Comparison of ENCODE assay signal across 8 cellular contexts in genomic region chr6:46653439-46653942, GRCh38. TPM values are rescaled to one million over a fixed set of nuclear protein-coding genes. Genes with fewer than 3 reads are reported as not detected.
DNase-seq lines count a peak whose midpoint lies in the region; ATAC-seq lines count a peak whose summit lies in the region.

No MANE protein-coding gene starts in this region.

- CTCF ChIA-PET in activated CD4-positive, alpha-beta memory T cell treated with anti-CD3 and anti-CD28 coated beads for 36 hours (lab: Charles Lee) = no interaction called here

- H3K27ac ChIP-seq in iPS-18a (ENCODE audit: low read length) = no peak overlapping the region

- H3K9me3 Mint-ChIP-seq in activated CD4-positive, alpha-beta memory T cell treated with anti-CD3 and anti-CD28 coated beads for 36 hours = no peaks in the 10 kb centered on the region
- no peaks in the 10 kb centered on the region for H3K9me3 Mint-ChIP-seq in stimulated activated naive CD8-positive, alpha-beta T cell treated with anti-CD3 and anti-CD28 coated beads, Interleukin-15, amount 100 ng/mL, for 72 hours

- POLR2A ChIA-PET in activated CD4-positive, alpha-beta memory T cell treated with anti-CD3 and anti-CD28 coated beads for 36 hours (lab: Charles Lee) = no interaction called here

- no peak overlapping the region for H3K9ac ChIP-seq in iPS-18a (ENCODE audit: low read length)

- intact Hi-C loops in activated CD4-positive, alpha-beta memory T cell treated with anti-CD3 and anti-CD28 coated beads for 36 hours (cut with micrococcal nuclease) = loop anchor here (5.0 kb wide), 1 partner anchor 824 kb away; the partner anchor contains the start of gene CD2AP

- H3K9me3 ChIP-seq in iPS-18a (ENCODE audit: control insufficient read depth, low read depth, low read length) = no peaks in the 10 kb centered on the region

- H3K36me3 Mint-ChIP-seq in activated CD4-positive, alpha-beta memory T cell treated with anti-CD3 and anti-CD28 coated beads for 36 hours = no peaks in the 10 kb centered on the region

- DNase-seq in NCI-H2227 (lab: John Stamatoyannopoulos, UW; ENCODE audit: unreplicated experiment) (peak; percentile 12), NCI-H2227 treated with DMSO at 0.1 percent for 48 hours (lab: John Stamatoyannopoulos, UW) (no peak), NCI-H446 (lab: John Stamatoyannopoulos, UW) (no peak)
- no peak for DNase-seq in activated CD4-positive, alpha-beta memory T cell treated with anti-CD3 and anti-CD28 coated beads for 36 hours
- no peak for DNase-seq in stimulated activated naive CD8-positive, alpha-beta T cell treated with anti-CD3 and anti-CD28 coated beads, Interleukin-15, amount 100 ng/mL, for 72 hours

- H3K27me3 Mint-ChIP-seq in activated CD4-positive, alpha-beta memory T cell treated with anti-CD3 and anti-CD28 coated beads for 36 hours = peaks cover 42% of the 10 kb centered on the region
- H3K27me3 Mint-ChIP-seq in stimulated activated naive CD8-positive, alpha-beta T cell treated with anti-CD3 and anti-CD28 coated beads, Interleukin-15, amount 100 ng/mL, for 72 hours = peaks cover 30% of the 10 kb centered on the region

- peak overlapping the region; percentile 95 for H3K4me3 ChIP-seq in iPS-18a (ENCODE audit: low read length)

- H3K27ac Mint-ChIP-seq in activated CD4-positive, alpha-beta memory T cell treated with anti-CD3 and anti-CD28 coated beads for 36 hours = no peak overlapping the region
- H3K27ac Mint-ChIP-seq in stimulated activated naive CD8-positive, alpha-beta T cell treated with anti-CD3 and anti-CD28 coated beads, Interleukin-15, amount 100 ng/mL, for 72 hours = no peak overlapping the region

- peaks cover 13% of the 10 kb centered on the region for H3K4me1 Mint-ChIP-seq in activated CD4-positive, alpha-beta memory T cell treated with anti-CD3 and anti-CD28 coated beads for 36 hours (ENCODE audit: low read depth)
- peaks cover 25% of the 10 kb centered on the region for H3K4me1 Mint-ChIP-seq in stimulated activated naive CD8-positive, alpha-beta T cell treated with anti-CD3 and anti-CD28 coated beads, Interleukin-15, amount 100 ng/mL, for 72 hours

- ATAC-seq in stimulated activated naive CD8-positive, alpha-beta T cell treated with anti-CD3 and anti-CD28 coated beads, Interleukin-15, amount 100 ng/mL, for 72 hours = no peak
- ATAC-seq in HG03565 (IDR thresholded peaks at IDR 0.05; ENCODE audit: unreplicated experiment) (no peak), HG03045 (IDR thresholded peaks at IDR 0.05; ENCODE audit: unreplicated experiment) (no peak)

- no peaks in the 10 kb centered on the region for H3K36me3 ChIP-seq in iPS-18a (ENCODE audit: control insufficient read depth, low read depth, low read length)

- H3K4me3 Mint-ChIP-seq in activated CD4-positive, alpha-beta memory T cell treated with anti-CD3 and anti-CD28 coated beads for 36 hours = peak overlapping the region; percentile 76
- peak overlapping the region; percentile 82 to 90 for H3K4me3 Mint-ChIP-seq in stimulated activated naive CD8-positive, alpha-beta T cell treated with anti-CD3 and anti-CD28 coated beads, Interleukin-15, amount 100 ng/mL, for 72 hours

- peaks cover 20% of the 10 kb centered on the region for H3K27me3 ChIP-seq in iPS-18a (ENCODE audit: control insufficient read depth, insufficient read depth, low read length)

- H3K4me1 ChIP-seq in iPS-18a (ENCODE audit: control insufficient read depth, low read depth, low read length) = peaks cover 9% of the 10 kb centered on the region

RNA-seq across cellular contexts. Expression of gene SLC25A27, which starts 0.7 kb away (rescaled TPM):
- total RNA-seq in activated CD4-positive, alpha-beta memory T cell treated with anti-CD3 and anti-CD28 coated beads for 36 hours = under 1 TPM; 0.53 to 0.78 TPM

RNA-seq across cellular contexts. Expression of gene CYP39A1, which starts 0.9 kb away (rescaled TPM):
- total RNA-seq in activated CD4-positive, alpha-beta memory T cell treated with anti-CD3 and anti-CD28 coated beads for 36 hours = not detected

RNA-seq across cellular contexts. Expression of gene TDRD6, which starts 34.2 kb away (rescaled TPM):
- total RNA-seq in activated CD4-positive, alpha-beta memory T cell treated with anti-CD3 and anti-CD28 coated beads for 36 hours = not detected
